ENCODE assay signal across 32 cellular contexts in genomic region chr14:97798204-97798603, GRCh38.
"Had no signal": no experiment of that assay in that cellular context is flagged by ENCODE, and none has a peak within 500 bp of the region (broad histone marks: within the 10 kb centered on the region; RNA-seq: fewer than 3 reads in every experiment).

No MANE protein-coding gene starts in this region.

- H3K9me3 Mint-ChIP-seq: activated naive CD4-positive, alpha-beta T cell treated with anti-CD3 and anti-CD28 coated beads, Interleukin-2, amount 10 ng/mL, durations not matched to agents 7 days and 5 days; endodermal cell; nephron progenitor cell; stimulated activated memory B cell treated with anti-CD40 and anti-IgM and Interleukin-4, amounts not matched to agents 10 μg/mL and 1 μg/mL and 100 μg/mL, for 72 hours; stimulated activated naive CD8-positive, alpha-beta T cell treated with anti-CD3 and anti-CD28 coated beads, Interleukin-15, amount 100 ng/mL, for 72 hours; T-helper 2 cell treated with Interferon-gamma antibody and Interleukin-4, amounts not matched to agents 5 μg/mL and 100 μg/mL, for 36 hours had no signal

- H3K4me2 ChIP-seq: smooth muscle cell had no signal

- H3K4me1 Mint-ChIP-seq: activated B cell treated with CpG ODN at 0.5 μM for 24 hours; nephron progenitor cell; stimulated activated memory B cell treated with anti-CD40 and anti-IgM and Interleukin-4, amounts not matched to agents 10 μg/mL and 1 μg/mL and 100 μg/mL, for 72 hours had no signal

- H2AFZ ChIP-seq: parathyroid adenoma had no signal

- H3K4me3 ChIP-seq: breast epithelium, left lung, lower lobe of right lung, mucosa of descending colon, right atrium auricular region, smooth muscle cell, thyroid gland, upper lobe of left lung, vagina had no signal

- H3K27me3 Mint-ChIP-seq: activated B cell treated with CpG ODN at 0.5 μM for 24 hours; dendritic cell treated with granulocyte-macrophage colony-stimulating factor and Interleukin-4, amounts not matched to agents 40 ng/mL and 50 ng/mL, for 4 days; stimulated activated memory B cell treated with anti-CD40 and anti-IgM and Interleukin-4, amounts not matched to agents 10 μg/mL and 1 μg/mL and 100 μg/mL, for 72 hours; stimulated activated naive CD8-positive, alpha-beta T cell treated with anti-CD3 and anti-CD28 coated beads, Interleukin-15, amount 100 ng/mL, for 72 hours had no signal

- H3K9me3 ChIP-seq: breast epithelium, left lung, lower lobe of right lung, mucosa of descending colon, right atrium auricular region, thyroid gland, upper lobe of left lung, vagina had no signal

- H3K4me1 ChIP-seq: breast epithelium, left lung, lower lobe of right lung, parathyroid adenoma, right atrium auricular region, thyroid gland, upper lobe of left lung, vagina had no signal

- DNase-seq: activated B cell treated with CpG ODN at 0.5 μM for 24 hours; activated CD4-positive, alpha-beta T cell treated with anti-CD3 and anti-CD28 coated beads, Interleukin-2, amount 50 U/mL, for 4 hours; activated gamma-delta T cell; activated naive CD4-positive, alpha-beta T cell treated with anti-CD3 and anti-CD28 coated beads, Interleukin-2, amount 10 ng/mL, durations not matched to agents 7 days and 5 days; activated T-cell treated with anti-CD3 and anti-CD28 coated beads for 4 hours; amygdala; central memory CD4-positive, alpha-beta T cell; endodermal cell; foreskin melanocyte; left lung; lower lobe of right lung; mesendoderm; mucosa of descending colon; nephron progenitor cell; occipital lobe; stimulated activated CD4-positive, alpha-beta T cell treated with anti-CD3 and anti-CD28 coated beads, Interleukin-1b, Interleukin-23, amount 100 ng/mL, for 48 hours; stimulated activated CD4-positive, alpha-beta T cell treated with anti-CD3 and anti-CD28 coated beads, Interleukin-4, amount 100 ng/mL, for 4 hours; stimulated activated CD8-positive, alpha-beta memory T cell treated with anti-CD3 and anti-CD28 coated beads, Interleukin-4, amount 100 ng/mL, for 48 hours; stimulated activated naive CD8-positive, alpha-beta T cell treated with anti-CD3 and anti-CD28 coated beads, Interleukin-15, amount 100 ng/mL, for 72 hours; substantia nigra; thyroid gland had no signal

- H3K27ac Mint-ChIP-seq: activated B cell treated with CpG ODN at 0.5 μM for 24 hours; activated naive CD4-positive, alpha-beta T cell treated with anti-CD3 and anti-CD28 coated beads, Interleukin-2, amount 10 ng/mL, durations not matched to agents 7 days and 5 days; activated T-helper 1 cell treated with anti-CD3 and anti-CD28 coated beads, Interleukin-12 subunit alpha, Interleukin-12 subunit beta, Interleukin-2, Interleukin-4 antibody, amounts not matched to agents 30 ng/mL and 10 ng/mL and 1 ng/mL, durations not matched to agents 14 hours and 24 hours and 36 hours; dendritic cell treated with granulocyte-macrophage colony-stimulating factor and Interleukin-4, amounts not matched to agents 40 ng/mL and 50 ng/mL, for 4 days; endodermal cell; nephron progenitor cell; stimulated activated memory B cell treated with anti-CD40 and anti-IgM and Interleukin-4, amounts not matched to agents 10 μg/mL and 1 μg/mL and 100 μg/mL, for 72 hours; T-helper 2 cell treated with Interferon-gamma antibody and Interleukin-4, amounts not matched to agents 5 μg/mL and 100 μg/mL, for 36 hours had no signal

- H3K36me3 Mint-ChIP-seq: activated naive CD4-positive, alpha-beta T cell treated with anti-CD3 and anti-CD28 coated beads, Interleukin-2, amount 10 ng/mL, durations not matched to agents 7 days and 5 days; stimulated activated memory B cell treated with anti-CD40 and anti-IgM and Interleukin-4, amounts not matched to agents 10 μg/mL and 1 μg/mL and 100 μg/mL, for 72 hours had no signal

- H3K79me2 ChIP-seq: parathyroid adenoma had no signal

- H3K4me3 Mint-ChIP-seq: activated B cell treated with CpG ODN at 0.5 μM for 24 hours; activated naive CD4-positive, alpha-beta T cell treated with anti-CD3 and anti-CD28 coated beads, Interleukin-2, amount 10 ng/mL, durations not matched to agents 7 days and 5 days; activated T-helper 1 cell treated with anti-CD3 and anti-CD28 coated beads, Interleukin-12 subunit alpha, Interleukin-12 subunit beta, Interleukin-2, Interleukin-4 antibody, amounts not matched to agents 30 ng/mL and 10 ng/mL and 1 ng/mL, durations not matched to agents 14 hours and 24 hours and 36 hours; dendritic cell treated with granulocyte-macrophage colony-stimulating factor and Interleukin-4, amounts not matched to agents 40 ng/mL and 50 ng/mL, for 4 days; endodermal cell; nephron progenitor cell; stimulated activated memory B cell treated with anti-CD40 and anti-IgM and Interleukin-4, amounts not matched to agents 10 μg/mL and 1 μg/mL and 100 μg/mL, for 72 hours; T-helper 2 cell treated with Interferon-gamma antibody and Interleukin-4, amounts not matched to agents 5 μg/mL and 100 μg/mL, for 36 hours had no signal

- H3K36me3 ChIP-seq: breast epithelium, left lung, lower lobe of right lung, right atrium auricular region, thyroid gland, upper lobe of left lung, vagina had no signal

- H3K27me3 ChIP-seq: breast epithelium, left lung, right atrium auricular region, thyroid gland, upper lobe of left lung, vagina had no signal

- ATAC-seq: esophagus mucosa; left lung; lower lobe of right lung; mucosa of descending colon; stimulated activated memory B cell treated with anti-CD40 and anti-IgM and Interleukin-4, amounts not matched to agents 10 μg/mL and 1 μg/mL and 100 μg/mL, for 72 hours; stimulated activated naive CD8-positive, alpha-beta T cell treated with anti-CD3 and anti-CD28 coated beads, Interleukin-15, amount 100 ng/mL, for 72 hours had no signal

- H3K27ac ChIP-seq: breast epithelium, left lung, lower lobe of right lung, parathyroid adenoma, right atrium auricular region, thyroid gland, upper lobe of left lung, vagina had no signal

- H3K9ac ChIP-seq: parathyroid adenoma had no signal
